ENCODE assay signal across 19 cellular contexts in genomic region chr7:125848157-125848556, GRCh38.
A peak's percentile ranks its signal among the peaks of the same experiment; 100 is the strongest.
DNase-seq lines count a peak whose midpoint lies in the region; ATAC-seq and TF ChIP-seq lines count a peak whose summit lies in the region.
"Had no signal": no experiment of that assay in that cellular context is flagged by ENCODE, and none has a peak within 500 bp of the region (broad histone marks: within the 10 kb centered on the region; RNA-seq: fewer than 3 reads in every experiment).

No MANE protein-coding gene starts in this region.

- no peak overlapping the region for H2BK15ac ChIP-seq in neuronal stem cell (ENCODE audit: low read length)

- H3K18ac ChIP-seq in neuronal stem cell (ENCODE audit: low read length) = no peak overlapping the region

- no peak overlapping the region for H3K9ac ChIP-seq in HUES64 (ENCODE audit: low read depth, low read length)
- H3K9ac ChIP-seq in neuronal stem cell (ENCODE audit: low read depth, low read length, poor library complexity) = no peak overlapping the region

- peaks cover 41% of the 10 kb centered on the region for H3K9me3 Mint-ChIP-seq in WTC11

- no peaks in the 10 kb centered on the region for H3K27me3 ChIP-seq in HUES64 (ENCODE audit: insufficient read depth, low read length)
- no peaks in the 10 kb centered on the region for H3K27me3 ChIP-seq in neuronal stem cell (ENCODE audit: control insufficient read depth in 3 of 3, insufficient read depth in 3 of 3, low read depth in 1 of 3, low read length in 3 of 3)
- H3K27me3 ChIP-seq: BE2C had no signal

- no peak overlapping the region for H2BK5ac ChIP-seq in neuronal stem cell (ENCODE audit: low read length)

- CTCF ChIA-PET in WTC11 (lab: Charles Lee) = no interaction called here

- no peak overlapping the region for H3K4me3 ChIP-seq in HUES64 (ENCODE audit: low read length)
- H3K4me3 ChIP-seq in neuronal stem cell (ENCODE audit: low read length in 2 of 2) = no peak overlapping the region
- H3K4me3 ChIP-seq: GM12878 had no signal

- peaks cover 33% of the 10 kb centered on the region for H3K36me3 Mint-ChIP-seq in WTC11
- H3K36me3 Mint-ChIP-seq: CD4-positive, CD25-positive, alpha-beta regulatory T cell; CD8-positive, alpha-beta memory T cell had no signal

- no peaks in the 10 kb centered on the region for H3K79me1 ChIP-seq in neuronal stem cell (ENCODE audit: low read depth, low read length)

- H3K4me1 ChIP-seq in HUES64 (ENCODE audit: insufficient read depth, low read length) (peaks cover 10% of the 10 kb centered on the region; the same call in 1 of the 2 replicates), neuronal stem cell (ENCODE audit: control insufficient read depth in 2 of 2, insufficient read depth in 1 of 2, low read depth in 1 of 2, low read length in 2 of 2) (peaks cover 0 to 8% of the 10 kb centered on the region in 2 donors)
- H3K4me1 ChIP-seq: BE2C had no signal

- 74% methylated on average over 1 of the region's 2 CpGs for WGBS in HUES64
- no CpG with 5 or more reads among the region's 2 CpGs for WGBS in neuronal stem cell (ENCODE audit: extremely low coverage in 2 of 2, insufficient read length in 2 of 2, insufficient replicate concordance in 1 of 2), 2 donors

- H3K14ac ChIP-seq in neuronal stem cell (ENCODE audit: low read length) = no peak overlapping the region

- H3K23ac ChIP-seq in neuronal stem cell (ENCODE audit: low read depth, low read length, poor library complexity) = no peak overlapping the region

- peak overlapping the region; percentile 66 for H3K4ac ChIP-seq in neuronal stem cell (ENCODE audit: low read length)

- H3K4me3 Mint-ChIP-seq in WTC11 = no peak overlapping the region
- H3K4me3 Mint-ChIP-seq: CD4-positive, CD25-positive, alpha-beta regulatory T cell; CD8-positive, alpha-beta memory T cell had no signal

- H3K4me1 Mint-ChIP-seq in WTC11 = peaks cover 14% of the 10 kb centered on the region
- H3K4me1 Mint-ChIP-seq: CD4-positive, CD25-positive, alpha-beta regulatory T cell; CD8-positive, alpha-beta memory T cell had no signal

- H3K4me2 ChIP-seq in neuronal stem cell (ENCODE audit: insufficient read depth, low read length, poor library complexity, severe bottlenecking) = no peak overlapping the region

- DNase-seq in WTC11 (ENCODE audit: low spot score) (no peak), neuronal stem cell (ENCODE audit: low spot score) (no peak), globus pallidus (ENCODE audit: low spot score) (no peak)
- DNase-seq in activated naive CD4-positive, alpha-beta T cell treated with anti-CD3 and anti-CD28 coated beads, Interleukin-2, amount 50 U/mL, for 16 hours = no peak
- DNase-seq: ACHN; BE2C; C1 segment of cervical spinal cord; CD4-positive, CD25-positive, alpha-beta regulatory T cell; CD8-positive, alpha-beta memory T cell; COR-L47; DMS 273 treated with DMSO at 0.1 percent for 48 hours; DMS53; DND-41; EL; HCEC 1CT had no signal

- peak overlapping the region; percentile 41 for H2AFZ ChIP-seq in neuronal stem cell (ENCODE audit: low read length)

- H2AK5ac ChIP-seq in neuronal stem cell (ENCODE audit: low read depth, low read length) = no peak overlapping the region

- POLR2A ChIA-PET in WTC11 (lab: Charles Lee) = no interaction called here

- H2BK120ac ChIP-seq in neuronal stem cell (ENCODE audit: low read depth, low read length) = no peak overlapping the region

- peak overlapping the region; percentile 77; the same call in 1 of the 2 replicates for H3K27ac Mint-ChIP-seq in WTC11
- H3K27ac Mint-ChIP-seq: CD4-positive, CD25-positive, alpha-beta regulatory T cell; CD8-positive, alpha-beta memory T cell had no signal

- H3K36me3 ChIP-seq in HUES64 (ENCODE audit: insufficient read depth, low read length) (no peaks in the 10 kb centered on the region), neuronal stem cell (replicated peaks in 1 of 2; ENCODE audit: control insufficient read depth in 2 of 2, insufficient read depth in 2 of 2, low read length in 2 of 2) (no peaks in the 10 kb centered on the region)
- H3K36me3 ChIP-seq: BE2C had no signal

- H3K27me3 Mint-ChIP-seq in WTC11 (ENCODE audit: low read depth) = no peaks in the 10 kb centered on the region
- H3K27me3 Mint-ChIP-seq: CD4-positive, CD25-positive, alpha-beta regulatory T cell; CD8-positive, alpha-beta memory T cell had no signal

- H3K9me3 ChIP-seq in HUES64 (ENCODE audit: insufficient read depth, low read depth, low read length) (peaks cover 13% of the 10 kb centered on the region), neuronal stem cell (replicated peaks in 1 of 2; ENCODE audit: control insufficient read depth in 2 of 2, insufficient read depth in 1 of 2, low read depth in 1 of 2, low read length in 2 of 2) (peaks cover 0 to 2% of the 10 kb centered on the region in 2 donors)
- H3K9me3 ChIP-seq: BE2C had no signal

- no peak overlapping the region for H4K8ac ChIP-seq in neuronal stem cell (ENCODE audit: low read depth, low read length)

- H3K27ac ChIP-seq in HUES64 (ENCODE audit: low read depth, low read length) (peak overlapping the region; percentile 81), neuronal stem cell (replicated peaks; ENCODE audit: low read length) (no peak overlapping the region)
- H3K27ac ChIP-seq: HL-60 had no signal

- no peak overlapping the region for H4K91ac ChIP-seq in neuronal stem cell (ENCODE audit: low read depth, low read length, poor library complexity)

- no peak for TF ChIP-seq CTCF in WTC11 (IDR thresholded peaks at IDR 0.05)

- ATAC-seq in WTC11 (peak; percentile 58), HG02885 (IDR thresholded peaks at IDR 0.05; ENCODE audit: poor library complexity, unreplicated experiment) (no peak)
- ATAC-seq: GM12878 had no signal

- no peak overlapping the region for H2BK12ac ChIP-seq in neuronal stem cell (ENCODE audit: low read length)

TF ChIP-seq in WTC11, 78 proteins besides CTCF, POLR2A, EP300 and RAD21 (continues in another document):
- TF ChIP-seq ZNF396 (CRISPR knock-in tag; IDR thresholded peaks at IDR 0.05; ENCODE audit: borderline replicate concordance) = no peak
- no peak for TF ChIP-seq ZNF671 (CRISPR knock-in tag; IDR thresholded peaks at IDR 0.05)
- TF ChIP-seq ZNF263 (CRISPR knock-in tag; IDR thresholded peaks at IDR 0.05; ENCODE audit: low read depth) = no peak
- no peak for TF ChIP-seq OVOL2 (CRISPR knock-in tag; IDR thresholded peaks at IDR 0.05; ENCODE audit: borderline replicate concordance)
- TF ChIP-seq ATF2 (CRISPR knock-in tag; IDR thresholded peaks at IDR 0.05; ENCODE audit: borderline replicate concordance, low read depth) = no peak
- no peak for TF ChIP-seq USF2 (CRISPR knock-in tag; IDR thresholded peaks at IDR 0.05)
- no peak for TF ChIP-seq TCF7 (CRISPR knock-in tag; IDR thresholded peaks at IDR 0.05; ENCODE audit: low read depth)
- no peak for TF ChIP-seq CDX4 (CRISPR knock-in tag; IDR thresholded peaks at IDR 0.05; ENCODE audit: borderline replicate concordance)
- no peak for TF ChIP-seq ZBTB43 (CRISPR knock-in tag; IDR thresholded peaks at IDR 0.05)
- TF ChIP-seq PREB (CRISPR knock-in tag; IDR thresholded peaks at IDR 0.05; ENCODE audit: borderline replicate concordance) = no peak
- no peak for TF ChIP-seq SP1 (CRISPR knock-in tag; conservative IDR thresholded peaks at IDR 0.05)
- no peak for TF ChIP-seq CBFB (CRISPR knock-in tag; IDR thresholded peaks at IDR 0.05; ENCODE audit: low read depth)
- no peak for TF ChIP-seq TEAD4 (CRISPR knock-in tag; IDR thresholded peaks at IDR 0.05)
